In genomic region chr15:42919794-42920280, GRCh38 we compare ENCODE assay signal across 8 cellular contexts. TPM values are rescaled to one million over a fixed set of nuclear protein-coding genes. Genes with fewer than 3 reads are reported as not detected.
DNase-seq lines count a peak whose midpoint lies in the region; ATAC-seq and TF ChIP-seq lines count a peak whose summit lies in the region.

No MANE protein-coding gene starts in this region.

- intact Hi-C loops in activated T-helper 1 cell treated with anti-CD3 and anti-CD28 coated beads, Interleukin-12 subunit alpha, Interleukin-12 subunit beta, Interleukin-2, Interleukin-4 antibody, amounts not matched to agents 30 ng/mL and 10 ng/mL and 1 ng/mL, durations not matched to agents 14 hours and 24 hours and 36 hours (cut with micrococcal nuclease) = loop anchor here (1.0 to 5.0 kb wide), 4 partner anchors 212 to 948 kb away; partner anchors contain the start of genes EHD4, GANC, STARD9 and TMEM62

- peaks cover 46% of the 10 kb centered on the region for H3K4me1 Mint-ChIP-seq in activated T-helper 1 cell treated with anti-CD3 and anti-CD28 coated beads, Interleukin-12 subunit alpha, Interleukin-12 subunit beta, Interleukin-2, Interleukin-4 antibody, amounts not matched to agents 30 ng/mL and 10 ng/mL and 1 ng/mL, durations not matched to agents 14 hours and 24 hours and 36 hours (ENCODE audit: low read depth)

- peak overlapping the region; percentile 0 for H3K27ac ChIP-seq in foreskin keratinocyte

- H3K9me3 Mint-ChIP-seq in activated T-helper 1 cell treated with anti-CD3 and anti-CD28 coated beads, Interleukin-12 subunit alpha, Interleukin-12 subunit beta, Interleukin-2, Interleukin-4 antibody, amounts not matched to agents 30 ng/mL and 10 ng/mL and 1 ng/mL, durations not matched to agents 14 hours and 24 hours and 36 hours = no peaks in the 10 kb centered on the region

- DNase-seq in activated T-cell treated with anti-CD3 and anti-CD28 coated beads for 1 hour (ENCODE audit: low read depth) (peak; percentile 24), NCI-H2171 treated with DMSO at 0.1 percent for 48 hours (lab: John Stamatoyannopoulos, UW) (peak; percentile 47), foreskin keratinocyte (peak in 1 of 2 donors; percentile 44), omental fat pad (ENCODE audit: low spot score) (no peak)
- no peak for DNase-seq in activated T-cell treated with anti-CD3 and anti-CD28 coated beads, Interleukin-2, amount 50 U/mL, for 1 hour
- peak; percentile 9 for DNase-seq in activated T-helper 1 cell treated with anti-CD3 and anti-CD28 coated beads, Interleukin-12 subunit alpha, Interleukin-12 subunit beta, Interleukin-2, Interleukin-4 antibody, amounts not matched to agents 30 ng/mL and 10 ng/mL and 1 ng/mL, durations not matched to agents 14 hours and 24 hours and 36 hours (ENCODE audit: low spot score)

- H3K36me3 ChIP-seq in neuron (ENCODE audit: insufficient read depth, low read length) = no peaks in the 10 kb centered on the region

- H3K27me3 ChIP-seq in foreskin keratinocyte = no peaks in the 10 kb centered on the region
- no peaks in the 10 kb centered on the region for H3K27me3 ChIP-seq in neuron (ENCODE audit: insufficient read depth, low read length)

- no peaks in the 10 kb centered on the region for H3K9me3 ChIP-seq in neuron (ENCODE audit: low read length)

- H3K4me3 Mint-ChIP-seq in activated T-helper 1 cell treated with anti-CD3 and anti-CD28 coated beads, Interleukin-12 subunit alpha, Interleukin-12 subunit beta, Interleukin-2, Interleukin-4 antibody, amounts not matched to agents 30 ng/mL and 10 ng/mL and 1 ng/mL, durations not matched to agents 14 hours and 24 hours and 36 hours = peak overlapping the region; percentile 98

- ATAC-seq in foreskin keratinocyte (peak; percentile 1), HG03025 (IDR thresholded peaks at IDR 0.05; ENCODE audit: low FRiP score, unreplicated experiment) (no peak), omental fat pad (ENCODE audit: low FRiP score) (no peak)

- H3K4me1 ChIP-seq in foreskin keratinocyte (peaks cover 25% of the 10 kb centered on the region), neuron (ENCODE audit: insufficient read depth, low read length) (peaks cover 15% of the 10 kb centered on the region)

- peaks cover 3% of the 10 kb centered on the region for H3K36me3 Mint-ChIP-seq in activated T-helper 1 cell treated with anti-CD3 and anti-CD28 coated beads, Interleukin-12 subunit alpha, Interleukin-12 subunit beta, Interleukin-2, Interleukin-4 antibody, amounts not matched to agents 30 ng/mL and 10 ng/mL and 1 ng/mL, durations not matched to agents 14 hours and 24 hours and 36 hours (ENCODE audit: low read depth)

- peak overlapping the region; percentile 79 for H2AFZ ChIP-seq in neuron (ENCODE audit: low read depth, low read length)

- peak overlapping the region; percentile 93 for H3K27ac Mint-ChIP-seq in activated T-helper 1 cell treated with anti-CD3 and anti-CD28 coated beads, Interleukin-12 subunit alpha, Interleukin-12 subunit beta, Interleukin-2, Interleukin-4 antibody, amounts not matched to agents 30 ng/mL and 10 ng/mL and 1 ng/mL, durations not matched to agents 14 hours and 24 hours and 36 hours

- H3K4me3 ChIP-seq in neuron (ENCODE audit: low read length) = peak overlapping the region; percentile 77

- no peak for TF ChIP-seq CTCF in foreskin keratinocyte (conservative IDR thresholded peaks at IDR 0.05)
- TF ChIP-seq CTCF in omental fat pad (IDR thresholded peaks at IDR 0.05) = no peak

- H3K27me3 Mint-ChIP-seq in activated T-helper 1 cell treated with anti-CD3 and anti-CD28 coated beads, Interleukin-12 subunit alpha, Interleukin-12 subunit beta, Interleukin-2, Interleukin-4 antibody, amounts not matched to agents 30 ng/mL and 10 ng/mL and 1 ng/mL, durations not matched to agents 14 hours and 24 hours and 36 hours (ENCODE audit: insufficient read depth) = no peaks in the 10 kb centered on the region

RNA-seq across cellular contexts. Expression of gene TTBK2, which starts 0.7 kb away (rescaled TPM):
- 11.4 and 13.4 TPM in 2 replicates for total RNA-seq in activated T-helper 1 cell treated with anti-CD3 and anti-CD28 coated beads, Interleukin-12 subunit alpha, Interleukin-12 subunit beta, Interleukin-2, Interleukin-4 antibody, amounts not matched to agents 30 ng/mL and 10 ng/mL and 1 ng/mL, durations not matched to agents 14 hours and 24 hours and 36 hours
- total RNA-seq in foreskin keratinocyte (14.5 and 15.0 TPM in 2 replicates), omental fat pad (10 to 100 TPM in 3 of 4 donors, 1 to 10 TPM in 1; 8.3 to 28.8 (median 11.8) TPM)
- polyA plus RNA-seq in foreskin keratinocyte = 1.6 and 1.9 TPM in 2 replicates

Comparison
In these comparisons a context has a peak if more than half of its experiments do, and no peak if none do; other contexts are left out.
1. DNase-seq: peak in activated T-cell treated with anti-CD3 and anti-CD28 coated beads for 1 hour (single experiment), NCI-H2171 treated with DMSO at 0.1 percent for 48 hours (single experiment) and activated T-helper 1 cell treated with anti-CD3 and anti-CD28 coated beads, Interleukin-12 subunit alpha, Interleukin-12 subunit beta, Interleukin-2, Interleukin-4 antibody, amounts not matched to agents 30 ng/mL and 10 ng/mL and 1 ng/mL, durations not matched to agents 14 hours and 24 hours and 36 hours (single experiment); none in activated T-cell treated with anti-CD3 and anti-CD28 coated beads, Interleukin-2, amount 50 U/mL, for 1 hour (single experiment) and omental fat pad (single experiment).